Comparison of ENCODE assay signal across 36 cellular contexts in the genomic region with DNA sequence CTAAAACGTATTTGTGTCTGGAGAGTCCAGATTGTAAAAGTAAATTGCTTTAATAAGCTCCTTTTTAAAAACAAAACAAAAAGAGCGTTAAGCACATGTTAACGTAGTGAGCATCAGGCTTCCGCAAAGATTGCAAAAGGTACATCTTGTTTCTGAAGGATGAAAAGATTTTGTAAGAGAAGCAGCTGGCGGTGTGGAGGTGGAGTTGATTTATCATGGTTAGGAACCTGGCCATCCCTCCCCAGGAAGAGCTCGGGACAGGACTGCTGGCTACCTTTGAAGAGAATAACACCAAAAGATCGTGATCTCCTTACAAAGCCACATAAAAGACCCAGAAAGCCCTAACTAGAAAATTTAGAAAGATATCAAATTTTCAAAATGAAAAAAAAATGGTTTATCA.
"Had no signal": no experiment of that assay in that cellular context is flagged by ENCODE, and none has a peak within 500 bp of the region (broad histone marks: within the 10 kb centered on the region; RNA-seq: fewer than 3 reads in every experiment).

No MANE protein-coding gene starts in this region.

- H3K36me3 ChIP-seq: adrenal gland, Peyer's patch had no signal

- H3K9me3 Mint-ChIP-seq: activated B cell treated with CpG ODN at 0.5 μM for 24 hours; activated CD4-positive, alpha-beta memory T cell treated with anti-CD3 and anti-CD28 coated beads for 36 hours; activated naive CD4-positive, alpha-beta T cell treated with anti-CD3 and anti-CD28 coated beads for 36 hours; activated naive CD4-positive, alpha-beta T cell treated with anti-CD3 and anti-CD28 coated beads, Interleukin-2, amount 50 U/mL, for 72 hours; activated T-cell treated with anti-CD3 and anti-CD28 coated beads, Interleukin-2, amount 50 U/mL, for 4 hours; activated T-helper 1 cell treated with anti-CD3 and anti-CD28 coated beads, Interleukin-12 subunit alpha, Interleukin-12 subunit beta, Interleukin-2, Interleukin-4 antibody, amounts not matched to agents 30 ng/mL and 10 ng/mL and 1 ng/mL, durations not matched to agents 14 hours and 24 hours and 36 hours; brain had no signal

- H3K27me3 ChIP-seq: adrenal gland, MG63, Peyer's patch had no signal

- H3K27ac Mint-ChIP-seq: activated B cell treated with CpG ODN at 0.5 μM for 24 hours; activated CD4-positive, alpha-beta memory T cell treated with anti-CD3 and anti-CD28 coated beads for 36 hours; activated naive CD4-positive, alpha-beta T cell treated with anti-CD3 and anti-CD28 coated beads for 36 hours; activated naive CD4-positive, alpha-beta T cell treated with anti-CD3 and anti-CD28 coated beads, Interleukin-2, amount 50 U/mL, for 72 hours; activated T-helper 1 cell treated with anti-CD3 and anti-CD28 coated beads, Interleukin-12 subunit alpha, Interleukin-12 subunit beta, Interleukin-2, Interleukin-4 antibody, amounts not matched to agents 30 ng/mL and 10 ng/mL and 1 ng/mL, durations not matched to agents 14 hours and 24 hours and 36 hours; brain had no signal

- H3K4me3 ChIP-seq: adrenal gland, MG63, Peyer's patch had no signal

- H3K27me3 Mint-ChIP-seq: brain had no signal

- H3K36me3 Mint-ChIP-seq: activated CD4-positive, alpha-beta memory T cell treated with anti-CD3 and anti-CD28 coated beads for 36 hours; activated naive CD4-positive, alpha-beta T cell treated with anti-CD3 and anti-CD28 coated beads, Interleukin-2, amount 50 U/mL, for 72 hours had no signal

- H3K4me1 Mint-ChIP-seq: activated B cell treated with CpG ODN at 0.5 μM for 24 hours had no signal

- H3K9me3 ChIP-seq: adrenal gland, MG63, Peyer's patch had no signal

- DNase-seq: activated B cell treated with CpG ODN at 0.5 μM for 24 hours; activated CD4-positive, alpha-beta memory T cell treated with anti-CD3 and anti-CD28 coated beads for 36 hours; activated CD4-positive, alpha-beta T cell treated with anti-CD3 and anti-CD28 coated beads for 4 hours; activated CD4-positive, alpha-beta T cell treated with anti-CD3 and anti-CD28 coated beads, Interleukin-2, amount 50 U/mL, for 1 hour; activated CD4-positive, CD25-positive, alpha-beta regulatory T cell treated with anti-CD3 and anti-CD28 coated beads, Interleukin-2, amount 50 U/mL, for 72 hours; activated CD8-positive, alpha-beta memory T cell treated with anti-CD3 and anti-CD28 coated beads, Interleukin-2, amount 50 U/mL, for 4 hours; activated gamma-delta T cell treated with Interleukin-2 at 50 U/mL for 16 hours; activated naive CD4-positive, alpha-beta T cell treated with anti-CD3 and anti-CD28 coated beads for 36 hours; activated T-cell treated with anti-CD3 and anti-CD28 coated beads for 4 hours; activated T-cell treated with anti-CD3 and anti-CD28 coated beads, Interleukin-2, amount 50 U/mL, for 4 hours; adrenal gland; anterior cingulate cortex; central memory CD4-positive, alpha-beta T cell; Karpas-422; KBM-7; MG63; NCI-H1048; NCI-H1105 treated with DMSO at 0.1 percent for 48 hours; NCI-H1436; NCI-H1694; NCI-H1930; NCI-H2081 treated with DMSO at 0.1 percent for 48 hours; NCI-H345; NCI-H524 treated with DMSO at 0.1 percent for 48 hours; PC-3; Peyer's patch; SIG-M5; SW 1271; T-helper 1 cell; T-helper 2 cell; T-helper 9 cell had no signal

- H3K4me1 ChIP-seq: adrenal gland, Peyer's patch had no signal

- H3K27ac ChIP-seq: adrenal gland, Peyer's patch, RWPE1, VCaP had no signal

- H3K4me3 Mint-ChIP-seq: activated B cell treated with CpG ODN at 0.5 μM for 24 hours; activated CD4-positive, alpha-beta memory T cell treated with anti-CD3 and anti-CD28 coated beads for 36 hours; activated naive CD4-positive, alpha-beta T cell treated with anti-CD3 and anti-CD28 coated beads for 36 hours; activated T-cell treated with anti-CD3 and anti-CD28 coated beads, Interleukin-2, amount 50 U/mL, for 4 hours; activated T-helper 1 cell treated with anti-CD3 and anti-CD28 coated beads, Interleukin-12 subunit alpha, Interleukin-12 subunit beta, Interleukin-2, Interleukin-4 antibody, amounts not matched to agents 30 ng/mL and 10 ng/mL and 1 ng/mL, durations not matched to agents 14 hours and 24 hours and 36 hours; brain had no signal
